In the genomic region with DNA sequence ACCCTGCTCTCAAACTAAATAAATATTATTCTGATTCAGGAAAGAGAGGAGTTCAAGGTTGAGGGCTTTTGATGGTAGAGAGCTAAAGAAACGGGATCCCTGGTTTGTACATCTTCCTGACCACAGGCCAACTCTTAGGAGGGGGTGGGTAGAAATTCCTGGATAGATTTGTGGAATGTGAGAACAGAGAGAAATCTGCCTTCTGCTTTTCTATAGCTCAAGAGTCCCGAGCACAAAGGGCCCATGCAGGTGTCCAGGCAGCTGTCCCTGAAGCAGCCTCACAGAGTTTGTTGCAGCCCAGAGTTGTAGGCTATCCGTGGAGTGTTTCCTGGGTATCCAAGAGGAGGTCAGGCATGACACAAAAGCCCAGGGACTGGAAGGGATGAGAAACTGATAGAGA, we compare ENCODE assay signal across 15 cellular contexts.
DNase-seq lines count a peak whose midpoint lies in the region; ATAC-seq and TF ChIP-seq lines count a peak whose summit lies in the region.
"Had no signal": no experiment of that assay in that cellular context is flagged by ENCODE, and none has a peak within 500 bp of the region (broad histone marks: within the 10 kb centered on the region; RNA-seq: fewer than 3 reads in every experiment).

No MANE protein-coding gene starts in this region.

- DNase-seq in activated T-cell treated with anti-CD3 and anti-CD28 coated beads, Interleukin-2, amount 50 U/mL, for 72 hours = no peak
- DNase-seq in activated T-cell treated with anti-CD3 and anti-CD28 coated beads, Interleukin-2, amount 50 U/mL, for 1 hour = no peak
- peak; percentile 10 for DNase-seq in astrocyte of the hippocampus (ENCODE audit: low read depth, low spot score)
- DNase-seq in neural crest cell (ENCODE audit: low read depth, low spot score) = no peak
- no peak for DNase-seq in NCI-H2171 treated with DMSO at 0.1 percent for 48 hours (lab: John Stamatoyannopoulos, UW)
- DNase-seq in NCI-H2029 treated with DMSO at 0.1 percent for 48 hours (lab: John Stamatoyannopoulos, UW) = no peak
- DNase-seq: AML-193, Calu3, DND-41, GF-D8, KBM-7, NCI-H1092, NCI-H2107, NCI-H69 had no signal

- H3K27ac Mint-ChIP-seq in activated T-cell treated with anti-CD3 and anti-CD28 coated beads, Interleukin-2, amount 50 U/mL, for 72 hours = peak overlapping the region; percentile 85
- peak overlapping the region; percentile 76 for H3K27ac Mint-ChIP-seq in neural crest cell (ENCODE audit: unreplicated experiment)

- ATAC-seq in activated T-cell treated with anti-CD3 and anti-CD28 coated beads, Interleukin-2, amount 50 U/mL, for 72 hours (replicated peaks in 1 of 2) = no peak
- ATAC-seq in GM18505 (IDR thresholded peaks at IDR 0.05; ENCODE audit: unreplicated experiment) = no peak

- peaks cover 21% of the 10 kb centered on the region for H3K27me3 Mint-ChIP-seq in activated T-cell treated with anti-CD3 and anti-CD28 coated beads, Interleukin-2, amount 50 U/mL, for 72 hours (ENCODE audit: low read depth)
- H3K27me3 Mint-ChIP-seq in neural crest cell (ENCODE audit: low read depth) = no peaks in the 10 kb centered on the region

- H3K4me1 Mint-ChIP-seq in activated T-cell treated with anti-CD3 and anti-CD28 coated beads, Interleukin-2, amount 50 U/mL, for 72 hours (ENCODE audit: low read depth) = peaks cover 38% of the 10 kb centered on the region
- H3K4me1 Mint-ChIP-seq in neural crest cell = peaks cover 82% of the 10 kb centered on the region

- peak overlapping the region in 1 of 2 donors; percentile 11 for H3K4me3 Mint-ChIP-seq in activated T-cell treated with anti-CD3 and anti-CD28 coated beads, Interleukin-2, amount 50 U/mL, for 72 hours
- peak overlapping the region; percentile 9 for H3K4me3 Mint-ChIP-seq in neural crest cell

- peaks cover 0 to 2% of the 10 kb centered on the region in 2 donors for H3K9me3 Mint-ChIP-seq in activated T-cell treated with anti-CD3 and anti-CD28 coated beads, Interleukin-2, amount 50 U/mL, for 72 hours
- no peaks in the 10 kb centered on the region for H3K9me3 Mint-ChIP-seq in neural crest cell

- H3K36me3 Mint-ChIP-seq in activated T-cell treated with anti-CD3 and anti-CD28 coated beads, Interleukin-2, amount 50 U/mL, for 72 hours (ENCODE audit: insufficient read depth in 2 of 2) = no peaks in the 10 kb centered on the region
- H3K36me3 Mint-ChIP-seq in neural crest cell (ENCODE audit: low read depth) = no peaks in the 10 kb centered on the region

- TF ChIP-seq CTCF in neural crest cell (conservative IDR thresholded peaks at IDR 0.05) = no peak

- no peak for TF ChIP-seq POLR2A in GM18505 (IDR thresholded peaks at IDR 0.05; ENCODE audit: borderline replicate concordance, extremely low read depth, insufficient read depth, insufficient read length)
